Comparison of ENCODE assay signal across 19 cellular contexts in the genomic region with DNA sequence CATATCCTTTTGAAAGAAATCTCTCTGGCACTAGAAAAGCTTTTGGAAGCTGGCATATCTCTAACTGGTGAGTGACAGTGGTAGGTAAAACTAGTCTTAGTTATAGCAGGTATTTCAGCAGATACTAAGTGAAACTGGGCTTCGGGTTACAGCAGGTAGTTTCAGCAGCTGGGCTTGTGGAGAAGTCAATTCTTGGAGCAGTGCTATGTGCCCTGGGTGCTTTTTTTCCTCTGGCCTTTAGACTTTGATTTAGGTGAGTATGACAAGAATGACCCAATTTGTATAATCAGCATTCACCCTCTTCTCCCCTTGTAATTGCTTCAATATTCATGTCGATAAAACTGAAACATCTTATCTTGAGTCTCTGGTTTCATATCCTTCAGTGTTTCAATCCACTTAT.
DNase-seq lines count a peak whose midpoint lies in the region; ATAC-seq, FAIRE-seq and TF ChIP-seq lines count a peak whose summit lies in the region.
"Had no signal": no experiment of that assay in that cellular context is flagged by ENCODE, and none has a peak within 500 bp of the region (broad histone marks: within the 10 kb centered on the region; RNA-seq: fewer than 3 reads in every experiment).

No MANE protein-coding gene starts in this region.

- H2AFZ ChIP-seq in HepG2 (ENCODE audit: low read length), result no peak overlapping the region
- H2AFZ ChIP-seq in MM.1S (ENCODE audit: low read length), result no peak overlapping the region

- H3K9me3 ChIP-seq in liver (ENCODE audit: control insufficient read depth in 4 of 4, low read length in 3 of 4) (no peaks in the 10 kb centered on the region), HepG2 (ENCODE audit: low read length) (0 out of 2 replicates have a peak, but pooled peaks cover 6% of the 10 kb centered on the region), MM.1S (replicated peaks; ENCODE audit: insufficient read depth, low read length) (no peaks in the 10 kb centered on the region)
- H3K9me3 ChIP-seq: BE2C had no signal

- 72% methylated on average over 2 of the region's 2 CpGs for WGBS in liver
- WGBS in HepG2 (ENCODE audit: low lambda C conversion rate), result 96% methylated on average over 2 of the region's 2 CpGs

- TF ChIP-seq CTCF in liver (IDR thresholded peaks at IDR 0.05; ENCODE audit: low read depth, low read length, missing input control) (no peak), HepG2 (CRISPR knock-in tag; IDR thresholded peaks at IDR 0.05) (no peak), MM.1S (IDR thresholded peaks at IDR 0.05; ENCODE audit: low read length) (no peak)

- H4K20me1 ChIP-seq in HepG2 (ENCODE audit: insufficient read depth, low read length) (no peaks in the 10 kb centered on the region), MM.1S (ENCODE audit: insufficient read depth, low read length) (no peaks in the 10 kb centered on the region)

- no peak for FAIRE-seq in HepG2 (lab: Jason Lieb, UNC)
- FAIRE-seq: H1 had no signal

- DNase-seq in HepG2 (ENCODE audit: low spot score), result no peak
- DNase-seq in MM.1S, result peak; percentile 59
- DNase-seq in left lobe of liver (ENCODE audit: low spot score), result no peak
- no peak for DNase-seq in erythroblast (lab: John Stamatoyannopoulos, UW)
- DNase-seq: ACHN; BE2C; C1 segment of cervical spinal cord; CD4-positive, CD25-positive, alpha-beta regulatory T cell; CD8-positive, alpha-beta memory T cell; COR-L47; DMS 273 treated with DMSO at 0.1 percent for 48 hours; DMS79; GDM1; H9 had no signal

- no peak for TF ChIP-seq POLR2A in HepG2 (IDR thresholded peaks at IDR 0.05; ENCODE audit: insufficient read depth in 1 of 2, low read depth in 2 of 2, low read length in 2 of 2)
- no peak for TF ChIP-seq POLR2A in erythroblast (IDR thresholded peaks at IDR 0.05; ENCODE audit: low read length)

- CTCF ChIA-PET in HepG2 (lab: Yijun Ruan, JAX; ENCODE audit: low intra/inter-chr PET ratio, low total read pairs), result no interaction called here

- H3K36me3 ChIP-seq in liver (ENCODE audit: control insufficient read depth in 4 of 4, insufficient read depth in 3 of 4, low read depth in 1 of 4, low read length in 3 of 4) (peaks cover under 1 to 6% (median 4%) of the 10 kb centered on the region in 4 donors), HepG2 (replicated peaks in 1 of 2; ENCODE audit: control insufficient read depth in 1 of 2, insufficient read depth in 2 of 2, low read length in 2 of 2) (peaks cover 2 to 5% of the 10 kb centered on the region in 2 experiments; a peak in 2 of 5 replicates), MM.1S (replicated peaks; ENCODE audit: insufficient read depth, low read length) (no peaks in the 10 kb centered on the region)
- H3K36me3 ChIP-seq: BE2C had no signal

- H3F3A ChIP-seq in MM.1S (ENCODE audit: insufficient read depth, low read length), result peaks cover 3% of the 10 kb centered on the region; the same call in 1 of the 2 replicates

- no TSS peak for BruUV-seq in HepG2 (replicated peaks; lab: Mats Ljungman, UMichigan)

- H3K4me3 ChIP-seq in liver (ENCODE audit: low read depth in 1 of 3, low read length in 3 of 3) (no peak overlapping the region), HepG2 (replicated peaks in 1 of 3; ENCODE audit: insufficient read depth in 1 of 3, low read depth in 2 of 3, low read length in 3 of 3) (no peak overlapping the region), MM.1S (ENCODE audit: low read length) (no peak overlapping the region)

- intact Hi-C loops in HepG2 (cut with micrococcal nuclease; ENCODE audit: unreplicated experiment), result no loop called here

- H3K4me2 ChIP-seq in HepG2 (ENCODE audit: low read depth, low read length) (no peak overlapping the region), MM.1S (ENCODE audit: low read depth, low read length) (no peak overlapping the region)
- H3K4me2 ChIP-seq: KMS-11 had no signal

- H3K27me3 ChIP-seq in liver (ENCODE audit: control insufficient read depth in 4 of 4, insufficient read depth in 4 of 4, low read length in 3 of 4), result no peaks in the 10 kb centered on the region
- no peaks in the 10 kb centered on the region for H3K27me3 ChIP-seq in HepG2 (ENCODE audit: control insufficient read depth in 1 of 2, insufficient read depth in 2 of 2, low read length in 2 of 2)
- H3K27me3 ChIP-seq in MM.1S (replicated peaks; ENCODE audit: insufficient read depth, low read length), result no peaks in the 10 kb centered on the region

- H3K79me2 ChIP-seq in HepG2 (ENCODE audit: insufficient read depth, low read length) (no peaks in the 10 kb centered on the region), MM.1S (ENCODE audit: low read length) (no peaks in the 10 kb centered on the region)

- H3K4me1 ChIP-seq in liver (ENCODE audit: control insufficient read depth in 4 of 4, insufficient read depth in 4 of 4, low read length in 3 of 4) (no peaks in the 10 kb centered on the region), HepG2 (ENCODE audit: insufficient read depth, low read length) (no peaks in the 10 kb centered on the region), MM.1S (ENCODE audit: low read length) (0 out of 2 replicates have a peak, but pooled peaks cover 3% of the 10 kb centered on the region)
- H3K4me1 ChIP-seq: BE2C had no signal

- no peaks in the 10 kb centered on the region for H3K9me2 ChIP-seq in MM.1S (replicated peaks; ENCODE audit: insufficient read depth, low read length)

- in situ Hi-C loops in HepG2 (cut with HindIII; ENCODE audit: extremely low pct_ligation_motif_present, low pct_unique_long_range_greater_than_20kb), result no loop called here

- TF ChIP-seq EP300 in HepG2 (IDR thresholded peaks at IDR 0.05; ENCODE audit: low read depth in 2 of 2, low read length in 2 of 2) (no peak), HepG2 (CRISPR knock-in tag; IDR thresholded peaks at IDR 0.05; ENCODE audit: borderline replicate concordance) (no peak)

- TF ChIP-seq RAD21 in liver (IDR thresholded peaks at IDR 0.05) (no peak), HepG2 (CRISPR knock-in tag; IDR thresholded peaks at IDR 0.05) (no peak)

- POLR2A ChIA-PET in HepG2 (lab: Yijun Ruan, JAX), result no interaction called here

- ATAC-seq in HepG2 (no peak), left lobe of liver (peak; percentile 70), HG02588 (IDR thresholded peaks at IDR 0.05; ENCODE audit: unreplicated experiment) (no peak), HG03565 (IDR thresholded peaks at IDR 0.05; ENCODE audit: unreplicated experiment) (no peak)

- no peak overlapping the region for H3K9ac ChIP-seq in liver (ENCODE audit: low read depth in 1 of 2, low read length in 2 of 2)
- no peak overlapping the region for H3K9ac ChIP-seq in HepG2 (ENCODE audit: insufficient read depth, low read depth, low read length)
- H3K9ac ChIP-seq in MM.1S (ENCODE audit: low read length), result no peak overlapping the region
- H3K9ac ChIP-seq: KMS-11 had no signal

- H3K27ac ChIP-seq in liver (ENCODE audit: low read depth in 1 of 2, low read length in 2 of 2) (no peak overlapping the region), HepG2 (ENCODE audit: extremely low read length, insufficient read depth, low read length) (no peak overlapping the region), MM.1S (ENCODE audit: low read length) (no peak overlapping the region)
- H3K27ac ChIP-seq: KMS-11 had no signal

TF ChIP-seq in liver, 16 proteins besides CTCF, POLR2A, EP300 and RAD21:
- TF ChIP-seq RXRA (IDR thresholded peaks at IDR 0.05), result no peak
- TF ChIP-seq HNF4A (conservative IDR thresholded peaks at IDR 0.05), result peak; percentile 41 to 52
TF ChIP-seq in liver: peak in this region for 1.

TF ChIP-seq in HepG2, 621 proteins besides CTCF, POLR2A, EP300 and RAD21 (continues in another document):
- TF ChIP-seq, protein P1, sequence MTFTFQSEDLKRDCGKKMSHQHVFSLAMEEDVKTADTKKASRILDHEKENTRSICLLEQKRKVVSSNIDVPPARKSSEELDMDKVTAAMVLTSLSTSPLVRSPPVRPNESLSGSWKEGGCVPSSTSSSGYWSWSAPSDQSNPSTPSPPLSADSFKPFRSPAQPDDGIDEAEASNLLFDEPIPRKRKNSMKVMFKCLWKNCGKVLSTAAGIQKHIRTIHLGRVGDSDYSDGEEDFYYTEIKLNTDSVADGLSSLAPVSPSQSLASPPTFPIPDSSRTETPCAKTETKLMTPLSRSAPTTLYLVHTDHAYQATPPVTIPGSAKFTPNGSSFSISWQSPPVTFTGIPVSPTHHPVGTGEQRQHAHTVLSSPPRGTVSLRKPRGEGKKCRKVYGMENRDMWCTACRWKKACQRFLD (CRISPR knock-in tag; IDR thresholded peaks at IDR 0.05; ENCODE audit: borderline replicate concordance), result no peak
- TF ChIP-seq YEATS2 (CRISPR knock-in tag; IDR thresholded peaks at IDR 0.05; ENCODE audit: borderline replicate concordance), result no peak
- TF ChIP-seq, protein P2, sequence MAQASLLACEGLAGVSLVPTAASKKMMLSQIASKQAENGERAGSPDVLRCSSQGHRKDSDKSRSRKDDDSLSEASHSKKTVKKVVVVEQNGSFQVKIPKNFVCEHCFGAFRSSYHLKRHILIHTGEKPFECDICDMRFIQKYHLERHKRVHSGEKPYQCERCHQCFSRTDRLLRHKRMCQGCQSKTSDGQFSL (CRISPR knock-in tag; IDR thresholded peaks at IDR 0.05), result no peak
- no peak for TF ChIP-seq GLI4 (CRISPR knock-in tag; IDR thresholded peaks at IDR 0.05; ENCODE audit: borderline replicate concordance)
- no peak for TF ChIP-seq POLR2AphosphoS2 (IDR thresholded peaks at IDR 0.05; ENCODE audit: low read depth, low read length)
- TF ChIP-seq, protein P3, sequence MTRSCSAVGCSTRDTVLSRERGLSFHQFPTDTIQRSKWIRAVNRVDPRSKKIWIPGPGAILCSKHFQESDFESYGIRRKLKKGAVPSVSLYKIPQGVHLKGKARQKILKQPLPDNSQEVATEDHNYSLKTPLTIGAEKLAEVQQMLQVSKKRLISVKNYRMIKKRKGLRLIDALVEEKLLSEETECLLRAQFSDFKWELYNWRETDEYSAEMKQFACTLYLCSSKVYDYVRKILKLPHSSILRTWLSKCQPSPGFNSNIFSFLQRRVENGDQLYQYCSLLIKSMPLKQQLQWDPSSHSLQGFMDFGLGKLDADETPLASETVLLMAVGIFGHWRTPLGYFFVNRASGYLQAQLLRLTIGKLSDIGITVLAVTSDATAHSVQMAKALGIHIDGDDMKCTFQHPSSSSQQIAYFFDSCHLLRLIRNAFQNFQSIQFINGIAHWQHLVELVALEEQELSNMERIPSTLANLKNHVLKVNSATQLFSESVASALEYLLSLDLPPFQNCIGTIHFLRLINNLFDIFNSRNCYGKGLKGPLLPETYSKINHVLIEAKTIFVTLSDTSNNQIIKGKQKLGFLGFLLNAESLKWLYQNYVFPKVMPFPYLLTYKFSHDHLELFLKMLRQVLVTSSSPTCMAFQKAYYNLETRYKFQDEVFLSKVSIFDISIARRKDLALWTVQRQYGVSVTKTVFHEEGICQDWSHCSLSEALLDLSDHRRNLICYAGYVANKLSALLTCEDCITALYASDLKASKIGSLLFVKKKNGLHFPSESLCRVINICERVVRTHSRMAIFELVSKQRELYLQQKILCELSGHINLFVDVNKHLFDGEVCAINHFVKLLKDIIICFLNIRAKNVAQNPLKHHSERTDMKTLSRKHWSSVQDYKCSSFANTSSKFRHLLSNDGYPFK (CRISPR knock-in tag; IDR thresholded peaks at IDR 0.05; ENCODE audit: borderline replicate concordance), result no peak
- TF ChIP-seq DNMT3B (CRISPR knock-in tag; conservative IDR thresholded peaks at IDR 0.05), result no peak
- TF ChIP-seq ARNT (IDR thresholded peaks at IDR 0.05), result no peak
